In genomic region chr1:203512830-203513578, GRCh38 we compare ENCODE assay signal across 8 cellular contexts. TPM values are rescaled to one million over a fixed set of nuclear protein-coding genes. Genes with fewer than 3 reads are reported as not detected.
DNase-seq lines count a peak whose midpoint lies in the region; ATAC-seq, FAIRE-seq and TF ChIP-seq lines count a peak whose summit lies in the region.

No MANE protein-coding gene starts in this region.

- no peak for TF ChIP-seq CTCF in GM10266 (IDR thresholded peaks at IDR 0.05; ENCODE audit: control insufficient read depth, insufficient read depth, low read depth, missing control alignments)
- TF ChIP-seq CTCF in astrocyte (IDR thresholded peaks at IDR 0.05; ENCODE audit: insufficient read depth, low read depth, low read length) = no peak

- peak overlapping the region; percentile 36 for H2AFZ ChIP-seq in astrocyte (ENCODE audit: low read depth, low read length)

- H3K27ac ChIP-seq in astrocyte (ENCODE audit: low read depth, low read length) = peak overlapping the region; percentile 98

- H3K9me3 ChIP-seq in astrocyte (ENCODE audit: insufficient read depth, low read depth, low read length) = no peaks in the 10 kb centered on the region

- no peaks in the 10 kb centered on the region for H3K79me2 ChIP-seq in astrocyte (ENCODE audit: insufficient read depth, low read length)

- no peaks in the 10 kb centered on the region for H3K27me3 ChIP-seq in astrocyte (ENCODE audit: insufficient read depth, low read length)

- no peaks in the 10 kb centered on the region for H3K9me3 Mint-ChIP-seq in astrocyte (ENCODE audit: unreplicated experiment)

- peaks cover 43% of the 10 kb centered on the region for H3K4me1 ChIP-seq in astrocyte (ENCODE audit: insufficient read depth, low read length)

- DNase-seq in GM10266 (ENCODE audit: extremely low spot score) (peak; percentile 51), OCI-M1 (lab: John Stamatoyannopoulos, UW) (peak; percentile 20), astrocyte (ENCODE audit: low read depth) (peak; percentile 96), iris pigment epithelial cell (ENCODE audit: low read depth) (peak; percentile 94), NCI-H1930 (lab: John Stamatoyannopoulos, UW) (no peak)
- peak; percentile 21 to 69 for DNase-seq in stimulated activated CD4-positive, alpha-beta T cell treated with anti-CD3 and anti-CD28 coated beads, Interleukin-4, amount 100 ng/mL, for 4 hours

- H3K4me3 Mint-ChIP-seq in astrocyte (ENCODE audit: unreplicated experiment) = peak overlapping the region; percentile 40

- H4K20me1 ChIP-seq in astrocyte (ENCODE audit: insufficient read depth, low read length) = no peaks in the 10 kb centered on the region

- H3K36me3 Mint-ChIP-seq in astrocyte (ENCODE audit: low read depth, unreplicated experiment) = no peaks in the 10 kb centered on the region

- H3K4me1 Mint-ChIP-seq in astrocyte (ENCODE audit: low read depth, unreplicated experiment) = peaks cover 45% of the 10 kb centered on the region

- H3K36me3 ChIP-seq in astrocyte (ENCODE audit: insufficient read depth, low read length) = no peaks in the 10 kb centered on the region

- ATAC-seq in HG03439 (IDR thresholded peaks at IDR 0.05; ENCODE audit: unreplicated experiment) (no peak), GM18867 (IDR thresholded peaks at IDR 0.05; ENCODE audit: unreplicated experiment) (no peak)

- peak overlapping the region; percentile 99 for H3K27ac Mint-ChIP-seq in astrocyte (ENCODE audit: unreplicated experiment)

- FAIRE-seq in astrocyte (lab: Jason Lieb, UNC) = peak; percentile 100

- H3K4me3 ChIP-seq in astrocyte (ENCODE audit: insufficient read depth, low read depth, low read length) = peak overlapping the region; percentile 8

- H3K9ac ChIP-seq in astrocyte (ENCODE audit: low read length) = peak overlapping the region; percentile 86

- H3K4me2 ChIP-seq in astrocyte (ENCODE audit: low read length) = peak overlapping the region; percentile 79

- H3K27me3 Mint-ChIP-seq in astrocyte (ENCODE audit: low read depth, unreplicated experiment) = no peaks in the 10 kb centered on the region

RNA-seq across cellular contexts. Expression of gene OPTC, which starts 19.1 kb away (rescaled TPM):
- not detected in 2 replicates for total RNA-seq in astrocyte

RNA-seq across cellular contexts. Expression of gene PRELP, which starts 37.4 kb away (rescaled TPM):
- total RNA-seq in astrocyte = 0.07 TPM in 1 of 2 replicates, not detected in the other

Comparison
In these comparisons a context has a peak if more than half of its experiments do, and no peak if none do; other contexts are left out.
1. DNase-seq: peak in GM10266 (single experiment), OCI-M1 (single experiment), astrocyte (single experiment), iris pigment epithelial cell (single experiment) and stimulated activated CD4-positive, alpha-beta T cell treated with anti-CD3 and anti-CD28 coated beads, Interleukin-4, amount 100 ng/mL, for 4 hours (2 of 2); none in NCI-H1930 (0 of 2).